ENCODE assay signal across 21 cellular contexts in genomic region chr20:6040958-6041807, GRCh38. TPM values are rescaled to one million over a fixed set of nuclear protein-coding genes. Genes with fewer than 3 reads are reported as not detected.
"Had no signal": no experiment of that assay in that cellular context is flagged by ENCODE, and none has a peak within 500 bp of the region (broad histone marks: within the 10 kb centered on the region; RNA-seq: fewer than 3 reads in every experiment).

No MANE protein-coding gene starts in this region.

- H3K4me3 Mint-ChIP-seq: activated naive CD8-positive, alpha-beta T cell; naive thymus-derived CD8-positive, alpha-beta T cell; type B pancreatic cell had no signal

- H3K27me3 Mint-ChIP-seq: activated naive CD8-positive, alpha-beta T cell; naive thymus-derived CD8-positive, alpha-beta T cell; type B pancreatic cell had no signal

- H3K27ac ChIP-seq: body of pancreas, dorsolateral prefrontal cortex, foreskin keratinocyte, hepatocyte, SJCRH30, skin epidermis, testis had no signal

- ATAC-seq: body of pancreas; foreskin keratinocyte; naive thymus-derived CD8-positive, alpha-beta T cell had no signal

- H3K4me1 ChIP-seq: body of pancreas, foreskin keratinocyte, SJCRH30, testis had no signal

- H3K9me3 Mint-ChIP-seq: naive thymus-derived CD8-positive, alpha-beta T cell; type B pancreatic cell had no signal

- DNase-seq: activated CD4-positive, CD25-positive, alpha-beta regulatory T cell treated with anti-CD3 and anti-CD28 coated beads, Interleukin-2, amount 50 U/mL, for 72 hours; activated gamma-delta T cell treated with Interleukin-2 at 50 U/mL for 16 hours; amygdala; body of pancreas; central memory CD4-positive, alpha-beta T cell; dorsolateral prefrontal cortex; foreskin keratinocyte; mesendoderm; naive thymus-derived CD8-positive, alpha-beta T cell; nucleus accumbens; retina; SJCRH30; stimulated activated CD4-positive, alpha-beta T cell treated with anti-CD3 and anti-CD28 coated beads, Interleukin-2, amount 100 ng/mL, for 48 hours; T1000; testis had no signal

- H3K27ac Mint-ChIP-seq: activated naive CD8-positive, alpha-beta T cell; type B pancreatic cell had no signal

- H3K4me1 Mint-ChIP-seq: naive thymus-derived CD8-positive, alpha-beta T cell had no signal

- H3K4me3 ChIP-seq: body of pancreas, dorsolateral prefrontal cortex, hepatocyte, SJCRH30, skin epidermis had no signal

- H3K9me3 ChIP-seq: body of pancreas, SJCRH30, testis had no signal

- H3K27me3 ChIP-seq: body of pancreas, dorsolateral prefrontal cortex, foreskin keratinocyte, hepatocyte, SJCRH30, testis had no signal

RNA-seq across cellular contexts. Expression of gene LRRN4, which starts 12.7 kb away (rescaled TPM):
- total RNA-seq: activated CD8-positive, alpha-beta memory T cell treated with anti-CD3 and anti-CD28 coated beads for 36 hours; naive thymus-derived CD8-positive, alpha-beta T cell; T-helper 1 cell treated with Interleukin-12 subunit alpha and Interleukin-12 subunit beta and Interleukin-4 antibody, amounts not matched to agents 30 ng/mL and 1 ng/mL, for 36 hours had no signal
